Comparison of ENCODE assay signal across 8 cellular contexts in genomic region chr11:34632105-34632780, GRCh38. TPM values are rescaled to one million over a fixed set of nuclear protein-coding genes. Genes with fewer than 3 reads are reported as not detected.
DNase-seq lines count a peak whose midpoint lies in the region; ATAC-seq and TF ChIP-seq lines count a peak whose summit lies in the region.

No MANE protein-coding gene starts in this region.

- no peak overlapping the region for H3K4me3 ChIP-seq in colonic mucosa

- peaks cover 19% of the 10 kb centered on the region for H3K4me1 Mint-ChIP-seq in mesothelial cell of epicardium
- H3K4me1 Mint-ChIP-seq in activated T-cell treated with anti-CD3 and anti-CD28 coated beads, Interleukin-2, amount 50 U/mL, for 72 hours (ENCODE audit: low read depth), result peaks cover 13% of the 10 kb centered on the region

- no peaks in the 10 kb centered on the region for H3K9me3 ChIP-seq in colonic mucosa

- intact Hi-C loops in colonic mucosa (cut with DNase I), result no loop called here

- H3K4me1 ChIP-seq in colonic mucosa, result peaks cover 17% of the 10 kb centered on the region

- H3K9me3 Mint-ChIP-seq in mesothelial cell of epicardium, result no peaks in the 10 kb centered on the region
- no peaks in the 10 kb centered on the region for H3K9me3 Mint-ChIP-seq in activated T-cell treated with anti-CD3 and anti-CD28 coated beads, Interleukin-2, amount 50 U/mL, for 72 hours

- no peaks in the 10 kb centered on the region for H3K36me3 ChIP-seq in colonic mucosa

- H3K9ac ChIP-seq in colonic mucosa (ENCODE audit: low read depth in 2 of 2, low read length in 2 of 2), result peak overlapping the region in 1 of 2 donors; percentile 82

- H3K4me3 Mint-ChIP-seq in mesothelial cell of epicardium, result no peak overlapping the region
- H3K4me3 Mint-ChIP-seq in activated T-cell treated with anti-CD3 and anti-CD28 coated beads, Interleukin-2, amount 50 U/mL, for 72 hours, result no peak overlapping the region

- TF ChIP-seq CTCF in 22Rv1 (IDR thresholded peaks at IDR 0.05) (no peak), colonic mucosa (IDR thresholded peaks at IDR 0.05) (no peak), mesothelial cell of epicardium (IDR thresholded peaks at IDR 0.05; ENCODE audit: unreplicated experiment) (no peak)

- no peaks in the 10 kb centered on the region for H3K36me3 Mint-ChIP-seq in mesothelial cell of epicardium
- no peaks in the 10 kb centered on the region for H3K36me3 Mint-ChIP-seq in activated T-cell treated with anti-CD3 and anti-CD28 coated beads, Interleukin-2, amount 50 U/mL, for 72 hours (ENCODE audit: insufficient read depth in 2 of 2)

- ATAC-seq in HG03039 (IDR thresholded peaks at IDR 0.05; ENCODE audit: unreplicated experiment), result no peak
- no peak for ATAC-seq in HG03280 (IDR thresholded peaks at IDR 0.05; ENCODE audit: unreplicated experiment)
- ATAC-seq in HG02884 (IDR thresholded peaks at IDR 0.05; ENCODE audit: unreplicated experiment), result no peak
- ATAC-seq in activated T-cell treated with anti-CD3 and anti-CD28 coated beads, Interleukin-2, amount 50 U/mL, for 72 hours (replicated peaks in 1 of 2), result no peak

- peak overlapping the region; percentile 89 for H3K27ac Mint-ChIP-seq in mesothelial cell of epicardium
- H3K27ac Mint-ChIP-seq in activated T-cell treated with anti-CD3 and anti-CD28 coated beads, Interleukin-2, amount 50 U/mL, for 72 hours, result no peak overlapping the region

- no peaks in the 10 kb centered on the region for H3K27me3 Mint-ChIP-seq in mesothelial cell of epicardium (ENCODE audit: low read depth)
- H3K27me3 Mint-ChIP-seq in activated T-cell treated with anti-CD3 and anti-CD28 coated beads, Interleukin-2, amount 50 U/mL, for 72 hours (ENCODE audit: low read depth), result peaks cover 30% of the 10 kb centered on the region

- DNase-seq in NCI-H146 treated with DMSO at 0.1 percent for 48 hours (lab: John Stamatoyannopoulos, UW; ENCODE audit: unreplicated experiment) (peak; percentile 96), colonic mucosa (no peak), mesothelial cell of epicardium (ENCODE audit: low spot score in 2 of 2, unreplicated experiment in 2 of 2) (no peak)
- DNase-seq in activated T-cell treated with anti-CD3 and anti-CD28 coated beads, Interleukin-2, amount 50 U/mL, for 72 hours, result no peak

- H3K27ac ChIP-seq in 22Rv1, result peak overlapping the region; percentile 99
- H3K27ac ChIP-seq in colonic mucosa, result peak overlapping the region; percentile 76

- no peaks in the 10 kb centered on the region for H3K27me3 ChIP-seq in colonic mucosa

RNA-seq across cellular contexts. Expression of gene EHF, which starts 11.3 kb away (rescaled TPM):
- total RNA-seq in colonic mucosa (100 to 1,000 TPM; 289 to 316 TPM), mesothelial cell of epicardium (1.0 to 1.3 TPM (median 1.2 TPM) in 3 replicates)
- total RNA-seq in activated T-cell treated with anti-CD3 and anti-CD28 coated beads, Interleukin-2, amount 50 U/mL, for 72 hours, result not detected

Comparison
In these comparisons a context has a peak if more than half of its experiments do, and no peak if none do; other contexts are left out.
1. RNA of gene EHF, which starts 11.3 kb away (total RNA-seq): 289 to 316 TPM in colonic mucosa; 1.0 to 1.3 TPM in mesothelial cell of epicardium and not detected in activated T-cell treated with anti-CD3 and anti-CD28 coated beads, Interleukin-2, amount 50 U/mL, for 72 hours; every median in the first group is over 100 times any median in the second.